8 cellular contexts compared by ENCODE assay signal in the genomic region with DNA sequence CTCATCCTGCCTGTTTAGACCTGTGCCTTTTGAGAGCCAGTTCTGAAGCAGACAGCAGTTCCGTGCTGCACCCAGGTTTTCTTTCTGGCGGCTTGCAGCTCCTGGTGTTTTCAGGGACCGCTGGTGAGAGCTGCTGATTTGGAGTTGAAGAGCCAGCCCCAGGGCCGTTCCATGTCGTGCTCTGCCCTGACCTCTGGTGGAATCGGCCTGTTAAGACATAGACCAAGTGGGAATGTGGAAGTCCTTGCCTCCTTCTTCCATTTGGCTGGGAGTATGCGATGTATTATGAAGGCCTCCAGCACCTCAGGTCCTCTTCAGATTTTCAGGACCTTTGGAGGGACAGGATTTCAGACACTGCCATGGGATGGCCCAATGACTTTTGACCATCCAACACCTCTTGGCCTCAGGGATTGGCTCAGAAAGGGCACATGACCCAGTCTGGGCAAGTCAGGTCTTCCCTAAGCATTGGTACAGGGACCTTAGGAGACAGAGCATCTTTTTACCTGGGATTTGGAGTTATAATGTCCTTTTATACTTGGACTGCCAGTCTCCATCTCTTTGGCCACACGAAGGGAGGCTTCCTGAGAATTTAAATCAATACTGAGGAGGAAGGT.
DNase-seq lines count a peak whose midpoint lies in the region; ATAC-seq and TF ChIP-seq lines count a peak whose summit lies in the region.

No MANE protein-coding gene starts in this region.

- no peak overlapping the region for H2AFZ ChIP-seq in SU-DHL-6 (ENCODE audit: low read depth, low read length, severe bottlenecking)

- peak; percentile 75 for ATAC-seq in GM21576 (IDR thresholded peaks at IDR 0.05; ENCODE audit: unreplicated experiment)

- H3K4me3 ChIP-seq in LNCaP clone FGC (ENCODE audit: low read depth, low read length) (no peak overlapping the region), SU-DHL-6 (ENCODE audit: insufficient read depth, low read length, poor library complexity, severe bottlenecking) (no peak overlapping the region), right atrium auricular region (no peak overlapping the region)

- H3K27ac ChIP-seq in SU-DHL-6 (ENCODE audit: low read depth, low read length), result no peak overlapping the region
- H3K27ac ChIP-seq in right atrium auricular region, result no peak overlapping the region

- H3K79me2 ChIP-seq in SU-DHL-6 (ENCODE audit: insufficient read depth, low read length), result no peaks in the 10 kb centered on the region

- DNase-seq in DMS 273 treated with DMSO at 0.1 percent for 48 hours (lab: John Stamatoyannopoulos, UW) (peak; percentile 10), LNCaP clone FGC (ENCODE audit: low read depth) (no peak), amygdala (lab: John Stamatoyannopoulos, UW) (peak in 30 of 56 donors; percentile 1 to 58 (median 15)), right atrium auricular region (ENCODE audit: low spot score) (peak; percentile 80), retina (peak; percentile 58), NCI-H1048 (lab: John Stamatoyannopoulos, UW) (no peak)

- no peaks in the 10 kb centered on the region for H3F3A ChIP-seq in SU-DHL-6 (ENCODE audit: insufficient read depth)

- H3K9me3 ChIP-seq in SU-DHL-6 (ENCODE audit: insufficient read depth, low read length), result no peaks in the 10 kb centered on the region
- no peaks in the 10 kb centered on the region for H3K9me3 ChIP-seq in right atrium auricular region

- no peak overlapping the region for H3K9ac ChIP-seq in SU-DHL-6 (ENCODE audit: low read length)

- no peaks in the 10 kb centered on the region for H3K9me2 ChIP-seq in SU-DHL-6 (replicated peaks; ENCODE audit: insufficient read depth, low read length)

- H3K27me3 ChIP-seq in SU-DHL-6 (ENCODE audit: low read length), result no peaks in the 10 kb centered on the region
- no peaks in the 10 kb centered on the region for H3K27me3 ChIP-seq in right atrium auricular region

- H3K36me3 ChIP-seq in SU-DHL-6 (ENCODE audit: low read length) (no peaks in the 10 kb centered on the region), right atrium auricular region (no peaks in the 10 kb centered on the region)

- no peak overlapping the region for H3K4me2 ChIP-seq in SU-DHL-6 (ENCODE audit: low read depth, low read length, poor library complexity, severe bottlenecking)

- TF ChIP-seq CTCF in LNCaP clone FGC (IDR thresholded peaks at IDR 0.05; ENCODE audit: control insufficient read depth, extremely low read depth, insufficient read depth) (peak; percentile 79), SU-DHL-6 (IDR thresholded peaks at IDR 0.05; ENCODE audit: insufficient read depth, low read length, poor library complexity, severe bottlenecking) (peak; percentile 33), right atrium auricular region (IDR thresholded peaks at IDR 0.05) (peak; percentile 62 to 86)

- H3K4me1 ChIP-seq in right atrium auricular region, result peaks cover 0 to 4% of the 10 kb centered on the region in 2 donors

- no peaks in the 10 kb centered on the region for H4K20me1 ChIP-seq in SU-DHL-6 (ENCODE audit: low read depth, low read length)

Comparison
In these comparisons a context has a peak if more than half of its experiments do, and no peak if none do; other contexts are left out.
1. DNase-seq: peak in DMS 273 treated with DMSO at 0.1 percent for 48 hours (single experiment), amygdala (30 of 56), right atrium auricular region (single experiment) and retina (single experiment); none in LNCaP clone FGC (single experiment) and NCI-H1048 (single experiment).
2. Peak in every context shown above with its lines, with median percentiles within 50 percentile points of each other: CTCF ChIP-seq.